8 cellular contexts compared by ENCODE assay signal in genomic region chr9:129497064-129497836, GRCh38.
DNase-seq lines count a peak whose midpoint lies in the region; ATAC-seq, FAIRE-seq and TF ChIP-seq lines count a peak whose summit lies in the region.

No MANE protein-coding gene starts in this region.

- H3K36me3 Mint-ChIP-seq in immature natural killer cell: peaks cover 0 to 8% (median 0%) of the 10 kb centered on the region in 3 donors

- H3K27me3 Mint-ChIP-seq in immature natural killer cell (ENCODE audit: low read depth in 3 of 3): no peaks in the 10 kb centered on the region

- H3K79me2 ChIP-seq in Loucy (ENCODE audit: insufficient read depth, low read length): no peaks in the 10 kb centered on the region

- in situ Hi-C loops in astrocyte of the cerebellum (cut with HindIII; ENCODE audit: low sequenced_read_pairs): no loop called here

- no peak for ATAC-seq in HG02938 (IDR thresholded peaks at IDR 0.05; ENCODE audit: unreplicated experiment)
- ATAC-seq in GM21381 (IDR thresholded peaks at IDR 0.05; ENCODE audit: unreplicated experiment): no peak

- no peaks in the 10 kb centered on the region for H4K20me1 ChIP-seq in BLaER1 treated with 17β-estradiol and CSF1 and Interleukin-3, amounts not matched to agents 10 nM and 100 nM
- H4K20me1 ChIP-seq in Loucy (ENCODE audit: insufficient read depth, low read length, poor library complexity, severe bottlenecking): no peaks in the 10 kb centered on the region

- H2AFZ ChIP-seq in Loucy (ENCODE audit: low read length): no peak overlapping the region

- H3K27ac Mint-ChIP-seq in immature natural killer cell: peak overlapping the region in 5 of 6 donors; percentile 86 to 97 (median 89)

- peaks cover 54 to 90% (median 68%) of the 10 kb centered on the region in 10 experiments for H3K4me1 ChIP-seq in BLaER1 treated with 17β-estradiol and CSF1 and Interleukin-3, amounts not matched to agents 10 nM and 100 nM
- H3K4me1 ChIP-seq in Loucy (ENCODE audit: insufficient read depth, low read length, poor library complexity, severe bottlenecking): peaks cover 11% of the 10 kb centered on the region

- no peak for TF ChIP-seq POLR2A in H54 (IDR thresholded peaks at IDR 0.05; ENCODE audit: low read depth, low read length)

- TF ChIP-seq CTCF in Loucy (conservative IDR thresholded peaks at IDR 0.05; ENCODE audit: low read length): no peak
- TF ChIP-seq CTCF in astrocyte of the cerebellum (IDR thresholded peaks at IDR 0.05; ENCODE audit: low read depth, low read length, missing control alignments): no peak

- no peaks in the 10 kb centered on the region for H3K9me3 ChIP-seq in BLaER1 treated with 17β-estradiol and CSF1 and Interleukin-3, amounts not matched to agents 10 nM and 100 nM (replicated peaks in 1 of 11)
- no peaks in the 10 kb centered on the region for H3K9me3 ChIP-seq in Loucy (ENCODE audit: insufficient read depth, low read depth, low read length)

- no peaks in the 10 kb centered on the region for H3K9me3 Mint-ChIP-seq in immature natural killer cell

- peak overlapping the region; percentile 69 to 90 (median 80) for H3K9ac ChIP-seq in BLaER1 treated with 17β-estradiol and CSF1 and Interleukin-3, amounts not matched to agents 10 nM and 100 nM
- peak overlapping the region; percentile 73 for H3K9ac ChIP-seq in Loucy (ENCODE audit: low read depth, low read length, poor library complexity, severe bottlenecking)

- H3K4me1 Mint-ChIP-seq in immature natural killer cell: peaks cover 19% of the 10 kb centered on the region in 2 donors

- H3K9me2 ChIP-seq in Loucy (replicated peaks; ENCODE audit: low read depth, low read length): no peaks in the 10 kb centered on the region

- FAIRE-seq in H54 (lab: Jason Lieb, UNC): no peak

- no peaks in the 10 kb centered on the region for H3K27me3 ChIP-seq in BLaER1 treated with 17β-estradiol and CSF1 and Interleukin-3, amounts not matched to agents 10 nM and 100 nM
- H3K27me3 ChIP-seq in Loucy (ENCODE audit: insufficient read depth, low read length, poor library complexity, severe bottlenecking): no peaks in the 10 kb centered on the region

- DNase-seq in astrocyte of the cerebellum (ENCODE audit: low read depth) (no peak), immature natural killer cell (no peak), H54 (ENCODE audit: insufficient read length, low spot score) (no peak)

- H3K4me2 ChIP-seq in BLaER1 treated with 17β-estradiol and CSF1 and Interleukin-3, amounts not matched to agents 10 nM and 100 nM: peak overlapping the region; percentile 89 to 100 (median 99)
- H3K4me2 ChIP-seq in Loucy (ENCODE audit: low read depth, low read length, poor library complexity, severe bottlenecking): peak overlapping the region; percentile 82

- H3K36me3 ChIP-seq in BLaER1 treated with 17β-estradiol and CSF1 and Interleukin-3, amounts not matched to agents 10 nM and 100 nM: peaks cover 0 to 42% (median 0%) of the 10 kb centered on the region in 11 experiments; a peak in 3 of 22 replicates
- no peaks in the 10 kb centered on the region for H3K36me3 ChIP-seq in Loucy (ENCODE audit: insufficient read depth, low read length)

- peak overlapping the region in 4 of 5 donors; percentile 68 to 86 (median 83) for H3K4me3 Mint-ChIP-seq in immature natural killer cell

- H3K27ac ChIP-seq in BLaER1 treated with 17β-estradiol and CSF1 and Interleukin-3, amounts not matched to agents 10 nM and 100 nM: peak overlapping the region; percentile 68 to 93 (median 81); a peak in 21 of 22 replicates
- H3K27ac ChIP-seq in skin epidermis: peak overlapping the region; percentile 71 to 100 (median 93)

- peak overlapping the region; percentile 56 to 72 (median 61) for H3K4me3 ChIP-seq in BLaER1 treated with 17β-estradiol and CSF1 and Interleukin-3, amounts not matched to agents 10 nM and 100 nM
- peak overlapping the region; percentile 77 for H3K4me3 ChIP-seq in Loucy (ENCODE audit: low read length, poor library complexity, severe bottlenecking)
- peak overlapping the region; percentile 43 for H3K4me3 ChIP-seq in astrocyte of the cerebellum (ENCODE audit: low read depth, low read length)
- peak overlapping the region; percentile 39 to 57 (median 49) for H3K4me3 ChIP-seq in skin epidermis

- H3F3A ChIP-seq in Loucy (ENCODE audit: low read depth): no peaks in the 10 kb centered on the region
